In genomic region chr11:74025467-74026166, GRCh38 we compare ENCODE assay signal across 12 cellular contexts. TPM values are rescaled to one million over a fixed set of nuclear protein-coding genes. Genes with fewer than 3 reads are reported as not detected.
DNase-seq lines count a peak whose midpoint lies in the region; ATAC-seq and TF ChIP-seq lines count a peak whose summit lies in the region.
"Had no signal": no experiment of that assay in that cellular context is flagged by ENCODE, and none has a peak within 500 bp of the region (broad histone marks: within the 10 kb centered on the region; RNA-seq: fewer than 3 reads in every experiment).

No MANE protein-coding gene starts in this region.

- H3K4me3 ChIP-seq in choroid plexus epithelial cell (ENCODE audit: low read depth, low read length) (no peak overlapping the region), spleen (no peak overlapping the region)
- no peak overlapping the region for H3K4me3 ChIP-seq in effector memory CD4-positive, alpha-beta T cell (ENCODE audit: insufficient read depth, low read depth, low read length, poor library complexity, severe bottlenecking)
- H3K4me3 ChIP-seq: coronary artery had no signal

- peak; percentile 54 for DNase-seq in activated CD8-positive, alpha-beta memory T cell treated with anti-CD3 and anti-CD28 coated beads, Interleukin-2, amount 50 U/mL, for 48 hours
- no peak for DNase-seq in activated CD8-positive, alpha-beta memory T cell treated with anti-CD3 and anti-CD28 coated beads, Interleukin-2, amount 50 U/mL, for 4 hours
- DNase-seq in RPMI7951 (ENCODE audit: low read depth) (peak; percentile 72), choroid plexus epithelial cell (ENCODE audit: low read depth) (peak; percentile 63), NCI-H2029 (lab: John Stamatoyannopoulos, UW) (no peak), spleen (no peak)
- DNase-seq in stimulated activated naive CD8-positive, alpha-beta T cell treated with anti-CD3 and anti-CD28 coated beads, Interleukin-15, Interleukin-2, amounts not matched to agents 100 U/mL and 50 U/mL, for 24 hours: no peak
- no peak for DNase-seq in effector memory CD4-positive, alpha-beta T cell
- DNase-seq: activated gamma-delta T cell; NCI-H1417 treated with DMSO at 0.1 percent for 48 hours; NK-92 treated with Interleukin-12 subunit alpha and Interleukin-12 subunit beta, amount 100 ng/mL, for 24 hours had no signal

- no peak overlapping the region for H3K27ac ChIP-seq in effector memory CD4-positive, alpha-beta T cell (ENCODE audit: insufficient read depth, low read length, poor library complexity, severe bottlenecking)
- H3K27ac ChIP-seq in spleen: peak overlapping the region in 3 of 8 donors; percentile 21 to 82 (median 33)

- intact Hi-C loops in spleen (cut with DNase I; ENCODE audit: low total_unique reads): no loop called here

- H3K9me3 ChIP-seq in effector memory CD4-positive, alpha-beta T cell (ENCODE audit: control insufficient read depth, low read length): no peaks in the 10 kb centered on the region
- no peaks in the 10 kb centered on the region for H3K9me3 ChIP-seq in spleen

- H3K36me3 ChIP-seq in effector memory CD4-positive, alpha-beta T cell (ENCODE audit: control insufficient read depth, insufficient read depth, low read length): no peaks in the 10 kb centered on the region
- H3K36me3 ChIP-seq in spleen: peaks cover 0 to 66% (median 9%) of the 10 kb centered on the region in 6 donors

- no peak for TF ChIP-seq POLR2A in spleen (IDR thresholded peaks at IDR 0.05)

- peaks cover 11% of the 10 kb centered on the region for H3K4me1 ChIP-seq in effector memory CD4-positive, alpha-beta T cell (ENCODE audit: control insufficient read depth, insufficient read depth, low read length, poor library complexity, severe bottlenecking)
- H3K4me1 ChIP-seq in spleen: peaks cover 5 to 61% (median 19%) of the 10 kb centered on the region in 6 donors

- H3K27me3 ChIP-seq in effector memory CD4-positive, alpha-beta T cell (replicated peaks; ENCODE audit: control insufficient read depth, insufficient read depth, low read length, poor library complexity, severe bottlenecking): no peaks in the 10 kb centered on the region
- no peaks in the 10 kb centered on the region for H3K27me3 ChIP-seq in spleen (replicated peaks in 1 of 7)

- peak; percentile 62 for ATAC-seq in stimulated activated naive CD8-positive, alpha-beta T cell treated with anti-CD3 and anti-CD28 coated beads, Interleukin-15, Interleukin-2, amounts not matched to agents 100 U/mL and 50 U/mL, for 24 hours

- whole genome bisulfite sequencing in spleen, 5 donors: 73 to 89% (median 79%) methylated on average over 7 of the region's 7 CpGs

- no peak for TF ChIP-seq CTCF in choroid plexus epithelial cell (conservative IDR thresholded peaks at IDR 0.05; ENCODE audit: low read depth, low read length)
- TF ChIP-seq CTCF in spleen (IDR thresholded peaks at IDR 0.05 in 8 of 11, conservative IDR thresholded peaks at IDR 0.05 in 3 of 11): no peak

RNA-seq across cellular contexts. Expression of gene UCP3, which starts 16.7 kb away (rescaled TPM):
- total RNA-seq in RPMI7951 (2014; rRNA removed; shearing (Covaris generic)): 0.10 and 0.60 TPM in 2 replicates
- 1 to 10 TPM; 2.0 to 7.1 (median 4.8) TPM for total RNA-seq in spleen
- polyA plus RNA-seq in spleen: 1 to 10 TPM in 2 of 3 donors, under 1 TPM in 1; 0.68 to 2.6 (median 1.5) TPM

RNA-seq across cellular contexts. Expression of gene UCP2, which starts 43.0 kb away (rescaled TPM):
- 11.8 and 16.1 TPM in 2 replicates for total RNA-seq in RPMI7951 (2014; rRNA removed; shearing (Covaris generic))
- 100 to 1,000 TPM; 369 to 556 (median 427) TPM for total RNA-seq in spleen
- polyA plus RNA-seq in spleen: 100 to 1,000 TPM; 209 to 281 (median 275) TPM

Comparison
In these comparisons a context has a peak if more than half of its experiments do, and no peak if none do; other contexts are left out.
1. DNase-seq: peak in activated CD8-positive, alpha-beta memory T cell treated with anti-CD3 and anti-CD28 coated beads, Interleukin-2, amount 50 U/mL, for 48 hours (single experiment), RPMI7951 (single experiment) and choroid plexus epithelial cell (single experiment); none in activated CD8-positive, alpha-beta memory T cell treated with anti-CD3 and anti-CD28 coated beads, Interleukin-2, amount 50 U/mL, for 4 hours (single experiment), stimulated activated naive CD8-positive, alpha-beta T cell treated with anti-CD3 and anti-CD28 coated beads, Interleukin-15, Interleukin-2, amounts not matched to agents 100 U/mL and 50 U/mL, for 24 hours (single experiment), NCI-H2029 (single experiment), effector memory CD4-positive, alpha-beta T cell (0 of 3) and spleen (single experiment).
2. RNA of gene UCP2, which starts 43.0 kb away (total RNA-seq): 369 to 556 TPM in spleen; 11.8 to 16.1 TPM in RPMI7951; every median in the first group is over 10 times any median in the second.